Comparison of ENCODE assay signal across 2 cellular contexts in the genomic region with DNA sequence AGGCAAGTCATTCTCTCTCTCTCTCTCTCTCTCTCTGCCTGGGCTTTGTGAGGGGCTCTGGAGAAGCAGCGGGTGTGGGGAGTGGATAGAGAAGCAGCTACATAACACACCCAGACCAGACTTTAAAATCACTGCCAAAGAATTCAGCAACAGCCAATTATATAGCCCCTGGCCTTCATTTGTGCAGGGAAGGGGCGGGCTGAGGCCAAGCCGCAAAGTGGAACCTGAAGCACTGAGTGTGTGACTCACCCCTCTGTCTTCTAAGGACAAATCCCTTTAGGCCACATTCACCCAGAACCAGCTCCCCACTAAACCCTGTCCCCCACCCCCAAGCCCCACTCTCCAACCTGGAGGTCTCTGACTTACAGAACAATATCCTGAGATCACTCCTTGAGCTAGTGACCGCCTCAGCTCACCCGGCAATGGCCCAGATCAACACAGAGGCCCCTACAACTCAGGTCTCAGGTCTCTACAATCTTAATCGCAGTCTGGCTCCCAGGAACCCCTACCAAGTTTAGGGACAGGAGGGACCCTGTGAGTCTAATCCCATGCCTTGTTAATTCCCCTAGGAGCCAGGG.
TF ChIP-seq lines count a peak whose summit lies in the region.

No MANE protein-coding gene starts in this region.

TF ChIP-seq in SK-N-SH, 30 proteins besides CTCF, POLR2A, EP300 and RAD21 (continued from another document):
- TF ChIP-seq, protein P1, sequence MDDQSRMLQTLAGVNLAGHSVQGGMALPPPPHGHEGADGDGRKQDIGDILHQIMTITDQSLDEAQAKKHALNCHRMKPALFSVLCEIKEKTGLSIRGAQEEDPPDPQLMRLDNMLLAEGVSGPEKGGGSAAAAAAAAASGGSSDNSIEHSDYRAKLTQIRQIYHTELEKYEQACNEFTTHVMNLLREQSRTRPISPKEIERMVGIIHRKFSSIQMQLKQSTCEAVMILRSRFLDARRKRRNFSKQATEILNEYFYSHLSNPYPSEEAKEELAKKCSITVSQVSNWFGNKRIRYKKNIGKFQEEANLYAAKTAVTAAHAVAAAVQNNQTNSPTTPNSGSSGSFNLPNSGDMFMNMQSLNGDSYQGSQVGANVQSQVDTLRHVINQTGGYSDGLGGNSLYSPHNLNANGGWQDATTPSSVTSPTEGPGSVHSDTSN (IDR thresholded peaks at IDR 0.05): no peak
- TF ChIP-seq SMC3 (IDR thresholded peaks at IDR 0.05; ENCODE audit: low read depth, low read length) (no peak), EZH2phosphoT487 (IDR thresholded peaks at IDR 0.05; ENCODE audit: borderline replicate concordance, low read depth) (no peak), SIN3A (IDR thresholded peaks at IDR 0.05; ENCODE audit: borderline replicate concordance, low read depth, low read length) (peak; percentile 28; the same call in 1 of the 2 replicates), TCF12 (IDR thresholded peaks at IDR 0.05) (peak; percentile 77), TEAD4 (IDR thresholded peaks at IDR 0.05; ENCODE audit: borderline replicate concordance, insufficient read depth) (peak; percentile 75; the same call in 1 of the 2 replicates), RCOR1 (IDR thresholded peaks at IDR 0.05; ENCODE audit: low read length) (0 out of 2 replicates have a peak, but pooled peaks have one; percentile 20), GABPA (IDR thresholded peaks at IDR 0.05; ENCODE audit: low read depth) (no peak), ELF1 (IDR thresholded peaks at IDR 0.05) (no peak), CHD2 (IDR thresholded peaks at IDR 0.05; ENCODE audit: low read length, partially characterized antibody) (peak; percentile 57), GATA2 (CRISPR knock-in tag; IDR thresholded peaks at IDR 0.05) (no peak), MEF2A (IDR thresholded peaks at IDR 0.05; ENCODE audit: borderline replicate concordance, low read depth) (no peak; the same call in 1 of the 2 replicates), MXI1 (IDR thresholded peaks at IDR 0.05; ENCODE audit: low read depth, low read length) (no peak), FOXM1 (IDR thresholded peaks at IDR 0.05; ENCODE audit: low read depth) (no peak), JUND (IDR thresholded peaks at IDR 0.05) (peak; percentile 69; the same call in 1 of the 2 replicates), FOXJ3 (CRISPR knock-in tag; IDR thresholded peaks at IDR 0.05) (no peak), YY1 (IDR thresholded peaks at IDR 0.05; ENCODE audit: low read depth) (no peak), RFX5 (IDR thresholded peaks at IDR 0.05; ENCODE audit: low read length) (no peak), POLR2AphosphoS5 (IDR thresholded peaks at IDR 0.05; ENCODE audit: low read depth, low read length) (peak; percentile 74)
- TF ChIP-seq, protein P2, sequence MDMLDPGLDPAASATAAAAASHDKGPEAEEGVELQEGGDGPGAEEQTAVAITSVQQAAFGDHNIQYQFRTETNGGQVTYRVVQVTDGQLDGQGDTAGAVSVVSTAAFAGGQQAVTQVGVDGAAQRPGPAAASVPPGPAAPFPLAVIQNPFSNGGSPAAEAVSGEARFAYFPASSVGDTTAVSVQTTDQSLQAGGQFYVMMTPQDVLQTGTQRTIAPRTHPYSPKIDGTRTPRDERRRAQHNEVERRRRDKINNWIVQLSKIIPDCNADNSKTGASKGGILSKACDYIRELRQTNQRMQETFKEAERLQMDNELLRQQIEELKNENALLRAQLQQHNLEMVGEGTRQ (IDR thresholded peaks at IDR 0.05; ENCODE audit: borderline replicate concordance, low read depth, low read length): no peak
- TF ChIP-seq, protein P3, sequence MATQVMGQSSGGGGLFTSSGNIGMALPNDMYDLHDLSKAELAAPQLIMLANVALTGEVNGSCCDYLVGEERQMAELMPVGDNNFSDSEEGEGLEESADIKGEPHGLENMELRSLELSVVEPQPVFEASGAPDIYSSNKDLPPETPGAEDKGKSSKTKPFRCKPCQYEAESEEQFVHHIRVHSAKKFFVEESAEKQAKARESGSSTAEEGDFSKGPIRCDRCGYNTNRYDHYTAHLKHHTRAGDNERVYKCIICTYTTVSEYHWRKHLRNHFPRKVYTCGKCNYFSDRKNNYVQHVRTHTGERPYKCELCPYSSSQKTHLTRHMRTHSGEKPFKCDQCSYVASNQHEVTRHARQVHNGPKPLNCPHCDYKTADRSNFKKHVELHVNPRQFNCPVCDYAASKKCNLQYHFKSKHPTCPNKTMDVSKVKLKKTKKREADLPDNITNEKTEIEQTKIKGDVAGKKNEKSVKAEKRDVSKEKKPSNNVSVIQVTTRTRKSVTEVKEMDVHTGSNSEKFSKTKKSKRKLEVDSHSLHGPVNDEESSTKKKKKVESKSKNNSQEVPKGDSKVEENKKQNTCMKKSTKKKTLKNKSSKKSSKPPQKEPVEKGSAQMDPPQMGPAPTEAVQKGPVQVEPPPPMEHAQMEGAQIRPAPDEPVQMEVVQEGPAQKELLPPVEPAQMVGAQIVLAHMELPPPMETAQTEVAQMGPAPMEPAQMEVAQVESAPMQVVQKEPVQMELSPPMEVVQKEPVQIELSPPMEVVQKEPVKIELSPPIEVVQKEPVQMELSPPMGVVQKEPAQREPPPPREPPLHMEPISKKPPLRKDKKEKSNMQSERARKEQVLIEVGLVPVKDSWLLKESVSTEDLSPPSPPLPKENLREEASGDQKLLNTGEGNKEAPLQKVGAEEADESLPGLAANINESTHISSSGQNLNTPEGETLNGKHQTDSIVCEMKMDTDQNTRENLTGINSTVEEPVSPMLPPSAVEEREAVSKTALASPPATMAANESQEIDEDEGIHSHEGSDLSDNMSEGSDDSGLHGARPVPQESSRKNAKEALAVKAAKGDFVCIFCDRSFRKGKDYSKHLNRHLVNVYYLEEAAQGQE (IDR thresholded peaks at IDR 0.05; ENCODE audit: low read depth, low read length): peak; percentile 23; the same call in 1 of the 2 replicates
- TF ChIP-seq, protein P4, sequence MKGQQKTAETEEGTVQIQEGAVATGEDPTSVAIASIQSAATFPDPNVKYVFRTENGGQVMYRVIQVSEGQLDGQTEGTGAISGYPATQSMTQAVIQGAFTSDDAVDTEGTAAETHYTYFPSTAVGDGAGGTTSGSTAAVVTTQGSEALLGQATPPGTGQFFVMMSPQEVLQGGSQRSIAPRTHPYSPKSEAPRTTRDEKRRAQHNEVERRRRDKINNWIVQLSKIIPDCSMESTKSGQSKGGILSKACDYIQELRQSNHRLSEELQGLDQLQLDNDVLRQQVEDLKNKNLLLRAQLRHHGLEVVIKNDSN (IDR thresholded peaks at IDR 0.05; ENCODE audit: borderline replicate concordance, low read depth): no peak
- TF ChIP-seq, protein P5, sequence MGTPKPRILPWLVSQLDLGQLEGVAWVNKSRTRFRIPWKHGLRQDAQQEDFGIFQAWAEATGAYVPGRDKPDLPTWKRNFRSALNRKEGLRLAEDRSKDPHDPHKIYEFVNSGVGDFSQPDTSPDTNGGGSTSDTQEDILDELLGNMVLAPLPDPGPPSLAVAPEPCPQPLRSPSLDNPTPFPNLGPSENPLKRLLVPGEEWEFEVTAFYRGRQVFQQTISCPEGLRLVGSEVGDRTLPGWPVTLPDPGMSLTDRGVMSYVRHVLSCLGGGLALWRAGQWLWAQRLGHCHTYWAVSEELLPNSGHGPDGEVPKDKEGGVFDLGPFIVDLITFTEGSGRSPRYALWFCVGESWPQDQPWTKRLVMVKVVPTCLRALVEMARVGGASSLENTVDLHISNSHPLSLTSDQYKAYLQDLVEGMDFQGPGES (IDR thresholded peaks at IDR 0.05; ENCODE audit: low read depth, low read length): no peak
- TF ChIP-seq, protein P6, sequence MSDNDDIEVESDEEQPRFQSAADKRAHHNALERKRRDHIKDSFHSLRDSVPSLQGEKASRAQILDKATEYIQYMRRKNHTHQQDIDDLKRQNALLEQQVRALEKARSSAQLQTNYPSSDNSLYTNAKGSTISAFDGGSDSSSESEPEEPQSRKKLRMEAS (IDR thresholded peaks at IDR 0.05; ENCODE audit: low read depth): no peak
TF ChIP-seq in SK-N-SH: peak in this region for 11.

TF ChIP-seq in liver, 16 proteins besides CTCF, POLR2A, EP300 and RAD21 (continued from another document):
- TF ChIP-seq, protein P6 (IDR thresholded peaks at IDR 0.05): no peak
- TF ChIP-seq, protein P7, sequence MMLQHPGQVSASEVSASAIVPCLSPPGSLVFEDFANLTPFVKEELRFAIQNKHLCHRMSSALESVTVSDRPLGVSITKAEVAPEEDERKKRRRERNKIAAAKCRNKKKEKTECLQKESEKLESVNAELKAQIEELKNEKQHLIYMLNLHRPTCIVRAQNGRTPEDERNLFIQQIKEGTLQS (IDR thresholded peaks at IDR 0.05): no peak
- TF ChIP-seq, protein P8, sequence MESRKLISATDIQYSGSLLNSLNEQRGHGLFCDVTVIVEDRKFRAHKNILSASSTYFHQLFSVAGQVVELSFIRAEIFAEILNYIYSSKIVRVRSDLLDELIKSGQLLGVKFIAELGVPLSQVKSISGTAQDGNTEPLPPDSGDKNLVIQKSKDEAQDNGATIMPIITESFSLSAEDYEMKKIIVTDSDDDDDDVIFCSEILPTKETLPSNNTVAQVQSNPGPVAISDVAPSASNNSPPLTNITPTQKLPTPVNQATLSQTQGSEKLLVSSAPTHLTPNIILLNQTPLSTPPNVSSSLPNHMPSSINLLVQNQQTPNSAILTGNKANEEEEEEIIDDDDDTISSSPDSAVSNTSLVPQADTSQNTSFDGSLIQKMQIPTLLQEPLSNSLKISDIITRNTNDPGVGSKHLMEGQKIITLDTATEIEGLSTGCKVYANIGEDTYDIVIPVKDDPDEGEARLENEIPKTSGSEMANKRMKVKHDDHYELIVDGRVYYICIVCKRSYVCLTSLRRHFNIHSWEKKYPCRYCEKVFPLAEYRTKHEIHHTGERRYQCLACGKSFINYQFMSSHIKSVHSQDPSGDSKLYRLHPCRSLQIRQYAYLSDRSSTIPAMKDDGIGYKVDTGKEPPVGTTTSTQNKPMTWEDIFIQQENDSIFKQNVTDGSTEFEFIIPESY (IDR thresholded peaks at IDR 0.05): no peak
- TF ChIP-seq GABPA (IDR thresholded peaks at IDR 0.05 in 1 of 2, conservative IDR thresholded peaks at IDR 0.05 in 1 of 2) (no peak), SP1 (IDR thresholded peaks at IDR 0.05) (no peak)
